ENCODE assay signal across 1 cellular context in the genomic region with DNA sequence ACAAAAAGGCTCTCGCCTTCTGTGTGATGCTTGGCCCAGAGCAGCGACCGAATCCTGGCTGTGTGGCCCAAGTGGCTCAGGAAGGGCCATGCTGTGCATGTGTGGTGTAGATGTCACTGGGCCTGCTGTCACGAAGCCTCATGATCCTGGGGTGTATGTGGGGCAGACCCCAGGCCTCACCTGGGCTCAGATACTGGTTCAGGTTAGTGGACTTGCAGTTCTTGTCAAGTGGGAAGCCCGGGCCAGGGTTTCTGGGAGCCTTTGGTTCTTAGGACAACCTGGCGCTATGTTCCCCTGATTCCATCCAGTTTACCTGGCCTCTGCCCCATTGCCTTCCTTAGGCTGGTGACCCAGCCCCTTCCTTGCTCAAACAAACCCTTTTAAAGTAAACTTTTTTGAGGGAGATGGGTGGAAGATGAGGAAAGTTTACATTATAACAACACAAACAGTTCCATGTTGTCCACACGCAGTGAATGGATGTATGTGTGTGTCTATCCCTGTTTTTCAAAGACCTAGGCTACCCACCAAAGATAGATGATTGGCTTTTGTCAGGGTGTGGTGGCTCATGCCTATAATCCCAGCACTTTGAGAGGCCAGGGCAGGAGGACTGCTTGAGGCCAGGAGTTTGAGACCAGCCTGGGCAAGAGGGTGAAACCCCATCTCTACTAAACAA.
TF ChIP-seq lines count a peak whose summit lies in the region.

No MANE protein-coding gene starts in this region.

TF ChIP-seq in HepG2, 621 proteins besides CTCF, POLR2A, EP300 and RAD21 (continued from another document):
- TF ChIP-seq, protein P1, sequence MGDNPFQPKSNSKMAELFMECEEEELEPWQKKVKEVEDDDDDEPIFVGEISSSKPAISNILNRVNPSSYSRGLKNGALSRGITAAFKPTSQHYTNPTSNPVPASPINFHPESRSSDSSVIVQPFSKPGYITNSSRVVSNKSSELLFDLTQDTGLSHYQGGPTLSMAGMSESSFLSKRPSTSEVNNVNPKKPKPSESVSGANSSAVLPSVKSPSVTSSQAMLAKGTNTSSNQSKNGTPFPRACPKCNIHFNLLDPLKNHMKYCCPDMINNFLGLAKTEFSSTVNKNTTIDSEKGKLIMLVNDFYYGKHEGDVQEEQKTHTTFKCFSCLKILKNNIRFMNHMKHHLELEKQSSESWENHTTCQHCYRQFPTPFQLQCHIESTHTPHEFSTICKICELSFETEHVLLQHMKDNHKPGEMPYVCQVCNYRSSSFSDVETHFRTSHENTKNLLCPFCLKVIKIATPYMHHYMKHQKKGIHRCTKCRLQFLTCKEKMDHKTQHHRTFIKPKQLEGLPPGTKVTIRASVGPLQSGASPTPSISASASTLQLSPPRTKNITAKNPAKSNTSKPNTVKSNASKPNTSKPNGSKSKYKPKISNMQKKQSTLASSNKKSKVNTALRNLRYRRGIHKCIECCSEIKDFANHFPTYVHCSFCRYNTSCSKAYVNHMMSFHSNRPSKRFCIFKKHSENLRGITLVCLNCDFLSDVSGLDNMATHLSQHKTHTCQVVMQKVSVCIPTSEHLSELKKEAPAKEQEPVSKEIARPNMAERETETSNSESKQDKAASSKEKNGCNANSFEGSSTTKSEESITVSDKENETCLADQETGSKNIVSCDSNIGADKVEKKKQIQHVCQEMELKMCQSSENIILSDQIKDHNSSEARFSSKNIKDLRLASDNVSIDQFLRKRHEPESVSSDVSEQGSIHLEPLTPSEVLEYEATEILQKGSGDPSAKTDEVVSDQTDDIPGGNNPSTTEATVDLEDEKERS (CRISPR knock-in tag; IDR thresholded peaks at IDR 0.05), result no peak
- no peak for TF ChIP-seq ZC3H13 (CRISPR knock-in tag; IDR thresholded peaks at IDR 0.05)
- TF ChIP-seq ZNF790 (CRISPR knock-in tag; IDR thresholded peaks at IDR 0.05; ENCODE audit: borderline replicate concordance), result 0 out of 2 replicates have a peak, but pooled peaks have one; percentile 6
- no peak for TF ChIP-seq ZNF326 (CRISPR knock-in tag; IDR thresholded peaks at IDR 0.05; ENCODE audit: borderline replicate concordance)
- TF ChIP-seq FOXJ3 (CRISPR knock-in tag; IDR thresholded peaks at IDR 0.05; ENCODE audit: borderline replicate concordance), result 0 out of 2 replicates have a peak, but pooled peaks have one; percentile 26
- no peak for TF ChIP-seq PITX1 (CRISPR knock-in tag; IDR thresholded peaks at IDR 0.05)
- TF ChIP-seq ZNF34 (CRISPR knock-in tag; IDR thresholded peaks at IDR 0.05; ENCODE audit: borderline replicate concordance), result no peak
- no peak for TF ChIP-seq AHR (CRISPR knock-in tag; IDR thresholded peaks at IDR 0.05)
- peak; percentile 46; the same call in 1 of the 2 replicates for TF ChIP-seq RXRB (CRISPR knock-in tag; IDR thresholded peaks at IDR 0.05; ENCODE audit: borderline replicate concordance)
- no peak for TF ChIP-seq SIX1 (CRISPR knock-in tag; IDR thresholded peaks at IDR 0.05; ENCODE audit: borderline replicate concordance)
- TF ChIP-seq, protein P2, sequence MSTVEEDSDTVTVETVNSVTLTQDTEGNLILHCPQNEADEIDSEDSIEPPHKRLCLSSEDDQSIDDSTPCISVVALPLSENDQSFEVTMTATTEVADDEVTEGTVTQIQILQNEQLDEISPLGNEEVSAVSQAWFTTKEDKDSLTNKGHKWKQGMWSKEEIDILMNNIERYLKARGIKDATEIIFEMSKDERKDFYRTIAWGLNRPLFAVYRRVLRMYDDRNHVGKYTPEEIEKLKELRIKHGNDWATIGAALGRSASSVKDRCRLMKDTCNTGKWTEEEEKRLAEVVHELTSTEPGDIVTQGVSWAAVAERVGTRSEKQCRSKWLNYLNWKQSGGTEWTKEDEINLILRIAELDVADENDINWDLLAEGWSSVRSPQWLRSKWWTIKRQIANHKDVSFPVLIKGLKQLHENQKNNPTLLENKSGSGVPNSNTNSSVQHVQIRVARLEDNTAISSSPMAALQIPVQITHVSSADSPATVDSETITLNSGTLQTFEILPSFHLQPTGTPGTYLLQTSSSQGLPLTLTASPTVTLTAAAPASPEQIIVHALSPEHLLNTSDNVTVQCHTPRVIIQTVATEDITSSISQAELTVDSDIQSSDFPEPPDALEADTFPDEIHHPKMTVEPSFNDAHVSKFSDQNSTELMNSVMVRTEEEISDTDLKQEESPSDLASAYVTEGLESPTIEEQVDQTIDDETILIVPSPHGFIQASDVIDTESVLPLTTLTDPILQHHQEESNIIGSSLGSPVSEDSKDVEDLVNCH (CRISPR knock-in tag; IDR thresholded peaks at IDR 0.05), result no peak
- 0 out of 2 replicates have a peak, but pooled peaks have one; percentile 22 for TF ChIP-seq POGZ (CRISPR knock-in tag; IDR thresholded peaks at IDR 0.05)
- TF ChIP-seq MED1 (CRISPR knock-in tag; IDR thresholded peaks at IDR 0.05), result peak; percentile 41; the same call in 1 of the 2 replicates
- no peak for TF ChIP-seq ZNF101 (CRISPR knock-in tag; IDR thresholded peaks at IDR 0.05; ENCODE audit: borderline replicate concordance, low read depth)
- TF ChIP-seq, protein P3, sequence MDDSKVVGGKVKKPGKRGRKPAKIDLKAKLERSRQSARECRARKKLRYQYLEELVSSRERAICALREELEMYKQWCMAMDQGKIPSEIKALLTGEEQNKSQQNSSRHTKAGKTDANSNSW (CRISPR knock-in tag; IDR thresholded peaks at IDR 0.05; ENCODE audit: borderline replicate concordance), result no peak
- no peak for TF ChIP-seq ZNF20 (CRISPR knock-in tag; IDR thresholded peaks at IDR 0.05)
- TF ChIP-seq ZNF543 (CRISPR knock-in tag; IDR thresholded peaks at IDR 0.05), result no peak
- no peak for TF ChIP-seq HNRNPH1 (optimal IDR thresholded peaks at IDR 0.05; ENCODE audit: low read depth, low read length)
- TF ChIP-seq ZNF33B (CRISPR knock-in tag; IDR thresholded peaks at IDR 0.05), result no peak
- TF ChIP-seq EEA1 (CRISPR knock-in tag; IDR thresholded peaks at IDR 0.05; ENCODE audit: borderline replicate concordance), result no peak
- TF ChIP-seq LCORL (IDR thresholded peaks at IDR 0.05), result no peak
- TF ChIP-seq LCORL (CRISPR knock-in tag; IDR thresholded peaks at IDR 0.05), result peak; percentile 46; the same call in 1 of the 2 replicates
- no peak for TF ChIP-seq NR2F2 (IDR thresholded peaks at IDR 0.05; ENCODE audit: borderline replicate concordance, low read depth)
- no peak for TF ChIP-seq ZNF781 (CRISPR knock-in tag; IDR thresholded peaks at IDR 0.05; ENCODE audit: borderline replicate concordance, not compliant biosample characterization)
- TF ChIP-seq, protein P4, sequence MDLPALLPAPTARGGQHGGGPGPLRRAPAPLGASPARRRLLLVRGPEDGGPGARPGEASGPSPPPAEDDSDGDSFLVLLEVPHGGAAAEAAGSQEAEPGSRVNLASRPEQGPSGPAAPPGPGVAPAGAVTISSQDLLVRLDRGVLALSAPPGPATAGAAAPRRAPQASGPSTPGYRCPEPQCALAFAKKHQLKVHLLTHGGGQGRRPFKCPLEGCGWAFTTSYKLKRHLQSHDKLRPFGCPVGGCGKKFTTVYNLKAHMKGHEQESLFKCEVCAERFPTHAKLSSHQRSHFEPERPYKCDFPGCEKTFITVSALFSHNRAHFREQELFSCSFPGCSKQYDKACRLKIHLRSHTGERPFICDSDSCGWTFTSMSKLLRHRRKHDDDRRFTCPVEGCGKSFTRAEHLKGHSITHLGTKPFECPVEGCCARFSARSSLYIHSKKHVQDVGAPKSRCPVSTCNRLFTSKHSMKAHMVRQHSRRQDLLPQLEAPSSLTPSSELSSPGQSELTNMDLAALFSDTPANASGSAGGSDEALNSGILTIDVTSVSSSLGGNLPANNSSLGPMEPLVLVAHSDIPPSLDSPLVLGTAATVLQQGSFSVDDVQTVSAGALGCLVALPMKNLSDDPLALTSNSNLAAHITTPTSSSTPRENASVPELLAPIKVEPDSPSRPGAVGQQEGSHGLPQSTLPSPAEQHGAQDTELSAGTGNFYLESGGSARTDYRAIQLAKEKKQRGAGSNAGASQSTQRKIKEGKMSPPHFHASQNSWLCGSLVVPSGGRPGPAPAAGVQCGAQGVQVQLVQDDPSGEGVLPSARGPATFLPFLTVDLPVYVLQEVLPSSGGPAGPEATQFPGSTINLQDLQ (CRISPR knock-in tag; IDR thresholded peaks at IDR 0.05), result no peak
- TF ChIP-seq, protein P5, sequence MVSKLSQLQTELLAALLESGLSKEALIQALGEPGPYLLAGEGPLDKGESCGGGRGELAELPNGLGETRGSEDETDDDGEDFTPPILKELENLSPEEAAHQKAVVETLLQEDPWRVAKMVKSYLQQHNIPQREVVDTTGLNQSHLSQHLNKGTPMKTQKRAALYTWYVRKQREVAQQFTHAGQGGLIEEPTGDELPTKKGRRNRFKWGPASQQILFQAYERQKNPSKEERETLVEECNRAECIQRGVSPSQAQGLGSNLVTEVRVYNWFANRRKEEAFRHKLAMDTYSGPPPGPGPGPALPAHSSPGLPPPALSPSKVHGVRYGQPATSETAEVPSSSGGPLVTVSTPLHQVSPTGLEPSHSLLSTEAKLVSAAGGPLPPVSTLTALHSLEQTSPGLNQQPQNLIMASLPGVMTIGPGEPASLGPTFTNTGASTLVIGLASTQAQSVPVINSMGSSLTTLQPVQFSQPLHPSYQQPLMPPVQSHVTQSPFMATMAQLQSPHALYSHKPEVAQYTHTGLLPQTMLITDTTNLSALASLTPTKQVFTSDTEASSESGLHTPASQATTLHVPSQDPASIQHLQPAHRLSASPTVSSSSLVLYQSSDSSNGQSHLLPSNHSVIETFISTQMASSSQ (IDR thresholded peaks at IDR 0.05; ENCODE audit: low read depth), result no peak
- TF ChIP-seq, protein P5 (CRISPR knock-in tag; IDR thresholded peaks at IDR 0.05; ENCODE audit: borderline replicate concordance), result no peak
- TF ChIP-seq CREB1 (IDR thresholded peaks at IDR 0.05), result no peak
- TF ChIP-seq CREB1 (CRISPR knock-in tag; IDR thresholded peaks at IDR 0.05), result no peak
- TF ChIP-seq JDP2 (CRISPR knock-in tag; IDR thresholded peaks at IDR 0.05; ENCODE audit: borderline replicate concordance), result no peak
- no peak for TF ChIP-seq ZFP62 (CRISPR knock-in tag; IDR thresholded peaks at IDR 0.05)
- TF ChIP-seq ZNF7 (CRISPR knock-in tag; IDR thresholded peaks at IDR 0.05), result no peak
- no peak for TF ChIP-seq ETV6 (CRISPR knock-in tag; conservative IDR thresholded peaks at IDR 0.05)
- no peak for TF ChIP-seq ZNF317 (CRISPR knock-in tag; IDR thresholded peaks at IDR 0.05)
- no peak for TF ChIP-seq SETDB1 (CRISPR knock-in tag; IDR thresholded peaks at IDR 0.05; ENCODE audit: borderline replicate concordance)
- no peak for TF ChIP-seq ZNF660 (CRISPR knock-in tag; IDR thresholded peaks at IDR 0.05; ENCODE audit: borderline replicate concordance, low read depth)
- TF ChIP-seq, protein P6, sequence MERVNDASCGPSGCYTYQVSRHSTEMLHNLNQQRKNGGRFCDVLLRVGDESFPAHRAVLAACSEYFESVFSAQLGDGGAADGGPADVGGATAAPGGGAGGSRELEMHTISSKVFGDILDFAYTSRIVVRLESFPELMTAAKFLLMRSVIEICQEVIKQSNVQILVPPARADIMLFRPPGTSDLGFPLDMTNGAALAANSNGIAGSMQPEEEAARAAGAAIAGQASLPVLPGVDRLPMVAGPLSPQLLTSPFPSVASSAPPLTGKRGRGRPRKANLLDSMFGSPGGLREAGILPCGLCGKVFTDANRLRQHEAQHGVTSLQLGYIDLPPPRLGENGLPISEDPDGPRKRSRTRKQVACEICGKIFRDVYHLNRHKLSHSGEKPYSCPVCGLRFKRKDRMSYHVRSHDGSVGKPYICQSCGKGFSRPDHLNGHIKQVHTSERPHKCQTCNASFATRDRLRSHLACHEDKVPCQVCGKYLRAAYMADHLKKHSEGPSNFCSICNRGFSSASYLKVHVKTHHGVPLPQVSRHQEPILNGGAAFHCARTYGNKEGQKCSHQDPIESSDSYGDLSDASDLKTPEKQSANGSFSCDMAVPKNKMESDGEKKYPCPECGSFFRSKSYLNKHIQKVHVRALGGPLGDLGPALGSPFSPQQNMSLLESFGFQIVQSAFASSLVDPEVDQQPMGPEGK (CRISPR knock-in tag; IDR thresholded peaks at IDR 0.05), result peak; percentile 52; the same call in 1 of the 2 replicates
- TF ChIP-seq CENPT (CRISPR knock-in tag; IDR thresholded peaks at IDR 0.05; ENCODE audit: low read depth), result no peak
